11 cellular contexts compared by ENCODE assay signal in the genomic region with DNA sequence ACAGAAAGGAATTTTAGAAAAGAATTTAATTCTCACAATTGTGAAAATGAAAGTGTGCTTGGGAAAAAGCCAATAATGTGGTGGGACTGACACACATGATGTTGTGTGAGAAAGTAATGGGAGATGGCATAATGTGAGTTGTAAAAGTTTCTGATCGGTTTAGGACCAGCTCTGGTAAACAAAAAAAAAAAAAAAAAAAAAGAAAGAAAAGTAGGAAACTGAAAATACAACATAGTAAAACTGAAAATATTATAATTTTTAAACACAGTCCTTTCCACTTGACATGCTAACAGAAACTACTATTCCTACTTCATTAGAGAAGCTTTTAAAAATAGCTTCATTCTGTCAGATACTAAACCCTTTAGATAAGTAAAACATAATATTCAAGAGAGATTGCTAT. TPM values are rescaled to one million over a fixed set of nuclear protein-coding genes. Genes with fewer than 3 reads are reported as not detected.
DNase-seq lines count a peak whose midpoint lies in the region; ATAC-seq and TF ChIP-seq lines count a peak whose summit lies in the region.
"Had no signal": no experiment of that assay in that cellular context is flagged by ENCODE, and none has a peak within 500 bp of the region (broad histone marks: within the 10 kb centered on the region; RNA-seq: fewer than 3 reads in every experiment).

No MANE protein-coding gene starts in this region.

- TF ChIP-seq CTCF in lower lobe of right lung (IDR thresholded peaks at IDR 0.05) = no peak
- TF ChIP-seq CTCF in body of pancreas (IDR thresholded peaks at IDR 0.05) = no peak

- peak overlapping the region; percentile 52 for H3K27ac Mint-ChIP-seq in activated naive CD8-positive, alpha-beta T cell treated with anti-CD3 and anti-CD28 coated beads, Interleukin-2, amount 10 ng/mL, durations not matched to agents 7 days and 5 days

- intact Hi-C loops in lower lobe of right lung (cut with DNase I) (no loop called here), body of pancreas (cut with DNase I) (no loop called here)

- peaks cover 30% of the 10 kb centered on the region for H3K4me1 Mint-ChIP-seq in activated naive CD8-positive, alpha-beta T cell treated with anti-CD3 and anti-CD28 coated beads, Interleukin-2, amount 10 ng/mL, durations not matched to agents 7 days and 5 days

- H3K27me3 ChIP-seq in lower lobe of right lung (ENCODE audit: low read depth) (no peaks in the 10 kb centered on the region), body of pancreas (no peaks in the 10 kb centered on the region)
- H3K27me3 ChIP-seq: Peyer's patch had no signal

- H3K9me3 ChIP-seq in lower lobe of right lung = no peaks in the 10 kb centered on the region
- no peaks in the 10 kb centered on the region for H3K9me3 ChIP-seq in body of pancreas
- H3K9me3 ChIP-seq: Peyer's patch had no signal

- H3K4me3 ChIP-seq in lower lobe of right lung (no peak overlapping the region), body of pancreas (no peak overlapping the region)
- H3K4me3 ChIP-seq: Peyer's patch had no signal

- H3K36me3 Mint-ChIP-seq in activated naive CD8-positive, alpha-beta T cell treated with anti-CD3 and anti-CD28 coated beads, Interleukin-2, amount 10 ng/mL, durations not matched to agents 7 days and 5 days = peaks cover 20% of the 10 kb centered on the region

- no peaks in the 10 kb centered on the region for H3K9me3 Mint-ChIP-seq in activated naive CD8-positive, alpha-beta T cell treated with anti-CD3 and anti-CD28 coated beads, Interleukin-2, amount 10 ng/mL, durations not matched to agents 7 days and 5 days

- ATAC-seq in GM19467 (IDR thresholded peaks at IDR 0.05; ENCODE audit: unreplicated experiment) (peak; percentile 68), HG03175 (IDR thresholded peaks at IDR 0.05; ENCODE audit: unreplicated experiment) (peak; percentile 71), lower lobe of right lung (no peak), body of pancreas (no peak)
- ATAC-seq in activated naive CD8-positive, alpha-beta T cell treated with anti-CD3 and anti-CD28 coated beads, Interleukin-2, amount 10 ng/mL, durations not matched to agents 7 days and 5 days (ENCODE audit: low read depth) = no peak

- H3K27me3 Mint-ChIP-seq in activated naive CD8-positive, alpha-beta T cell treated with anti-CD3 and anti-CD28 coated beads, Interleukin-2, amount 10 ng/mL, durations not matched to agents 7 days and 5 days = no peaks in the 10 kb centered on the region

- POLR2A ChIA-PET in activated naive CD8-positive, alpha-beta T cell treated with anti-CD3 and anti-CD28 coated beads, Interleukin-2, amount 10 ng/mL, durations not matched to agents 7 days and 5 days (lab: Charles Lee) = interaction anchor here (0.7 to 1.5 kb wide), 2 partner anchors 29 to 640 kb away, joined by 7 to 10 read pairs; partner anchors contain the start of gene RAP1GDS1

- H3K27ac ChIP-seq in lower lobe of right lung = no peak overlapping the region
- no peak overlapping the region for H3K27ac ChIP-seq in body of pancreas
- H3K27ac ChIP-seq: parathyroid adenoma had no signal

- H3K36me3 ChIP-seq in lower lobe of right lung = no peaks in the 10 kb centered on the region
- no peaks in the 10 kb centered on the region for H3K36me3 ChIP-seq in body of pancreas (replicated peaks in 1 of 2; ENCODE audit: insufficient read depth in 1 of 2, low read depth in 2 of 2)
- H3K36me3 ChIP-seq: Peyer's patch had no signal

- H3K4me3 Mint-ChIP-seq in activated naive CD8-positive, alpha-beta T cell treated with anti-CD3 and anti-CD28 coated beads, Interleukin-2, amount 10 ng/mL, durations not matched to agents 7 days and 5 days = peak overlapping the region; percentile 60

- TF ChIP-seq POLR2A in body of pancreas (IDR thresholded peaks at IDR 0.05) = no peak

- H3K4me1 ChIP-seq in lower lobe of right lung (peaks cover 4% of the 10 kb centered on the region), body of pancreas (peaks cover 13% of the 10 kb centered on the region)
- H3K4me1 ChIP-seq: parathyroid adenoma had no signal

- 56 to 73% methylated on average over 1 of the region's 1 CpG for WGBS in body of pancreas, 2 donors

- DNase-seq in EH (ENCODE audit: low read depth) (peak; percentile 16), lower lobe of right lung (no peak), HK-2 (ENCODE audit: unreplicated experiment) (no peak), HT-29 (ENCODE audit: low spot score) (no peak), body of pancreas (no peak)
- no peak for DNase-seq in activated naive CD8-positive, alpha-beta T cell treated with anti-CD3 and anti-CD28 coated beads, Interleukin-2, amount 10 ng/mL, durations not matched to agents 7 days and 5 days
- DNase-seq: Peyer's patch; stimulated activated naive CD4-positive, alpha-beta T cell treated with Interleukin-2 at 50 U/mL for 16 hours had no signal

RNA-seq across cellular contexts. Expression of gene RAP1GDS1, which starts 28.2 kb away (rescaled TPM):
- 10 to 100 TPM; 58.2 to 64.5 TPM for total RNA-seq in activated naive CD8-positive, alpha-beta T cell treated with anti-CD3 and anti-CD28 coated beads, Interleukin-2, amount 10 ng/mL, durations not matched to agents 7 days and 5 days
- total RNA-seq in lower lobe of right lung (37.0 TPM), body of pancreas (10 to 100 TPM; 13.2 to 41.2 TPM)
- total RNA-seq in HT-29 (2014; rRNA removed; shearing (Covaris generic)) = 15.6 and 18.6 TPM in 2 replicates

Comparison
In these comparisons a context has a peak if more than half of its experiments do, and no peak if none do; other contexts are left out.
1. ATAC-seq: peak in GM19467 (single experiment) and HG03175 (single experiment); none in activated naive CD8-positive, alpha-beta T cell treated with anti-CD3 and anti-CD28 coated beads, Interleukin-2, amount 10 ng/mL, durations not matched to agents 7 days and 5 days (single experiment), lower lobe of right lung (0 of 2) and body of pancreas (single experiment).